In the genomic region with DNA sequence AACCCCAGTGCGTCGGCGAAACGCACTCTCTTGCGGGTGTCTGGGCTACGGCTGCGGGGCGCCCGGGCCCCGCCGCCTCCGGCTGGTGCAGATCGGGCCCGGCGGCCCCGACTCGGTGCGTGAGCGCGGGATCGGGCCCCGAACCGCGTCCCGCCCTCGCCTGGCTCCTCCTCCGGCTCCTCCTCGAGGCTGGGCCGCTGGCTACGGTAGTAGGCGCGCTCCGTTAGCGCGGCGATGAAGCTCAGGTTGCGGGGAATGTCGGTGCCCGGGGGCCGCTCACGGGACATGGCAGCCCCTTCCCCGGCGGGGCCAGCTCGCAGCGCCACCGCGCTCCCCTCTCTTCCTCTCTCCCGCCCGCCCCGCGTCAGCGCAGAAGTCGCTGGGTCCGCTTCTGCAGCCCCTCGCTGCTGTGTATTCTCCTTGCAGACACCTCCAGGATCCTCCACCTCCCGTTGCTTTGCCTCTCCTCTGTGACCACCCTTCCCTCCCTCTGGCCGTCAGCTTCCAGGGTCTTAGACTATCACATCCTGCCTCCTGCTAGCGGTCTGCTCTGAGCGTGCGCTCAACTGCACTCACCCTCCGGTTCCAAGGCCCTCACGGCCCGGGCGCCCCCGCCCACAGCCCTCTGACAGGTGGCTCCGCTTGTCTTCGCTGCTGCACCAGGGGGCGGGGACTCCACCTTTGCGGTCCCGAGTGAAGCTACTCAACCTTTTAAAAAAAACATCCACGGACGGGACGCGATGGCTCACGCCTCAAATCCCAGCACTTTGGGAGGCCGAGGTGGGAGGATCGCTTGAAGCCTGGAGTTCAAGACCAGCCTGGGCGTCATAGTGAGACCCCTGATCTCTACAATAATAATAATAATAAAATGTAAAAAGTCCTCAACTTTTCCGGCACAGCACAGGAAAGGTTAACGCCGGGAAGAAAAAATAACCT, we compare ENCODE assay signal across 1 cellular context.
TF ChIP-seq lines count a peak whose summit lies in the region.

A gene with protein sequence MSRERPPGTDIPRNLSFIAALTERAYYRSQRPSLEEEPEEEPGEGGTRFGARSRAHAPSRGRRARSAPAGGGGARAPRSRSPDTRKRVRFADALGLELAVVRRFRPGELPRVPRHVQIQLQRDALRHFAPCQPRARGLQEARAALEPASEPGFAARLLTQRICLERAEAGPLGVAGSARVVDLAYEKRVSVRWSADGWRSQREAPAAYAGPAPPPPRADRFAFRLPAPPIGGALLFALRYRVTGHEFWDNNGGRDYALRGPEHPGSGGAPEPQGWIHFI (minus strand): TSS at position 570 of the 936 bp plus-strand sequence. CDS start 283 bp downstream, at position 287.

TF ChIP-seq in HepG2, 621 proteins besides CTCF, POLR2A, EP300 and RAD21 (continued from another document and continues in another):
- TF ChIP-seq ZNF549 (CRISPR knock-in tag; IDR thresholded peaks at IDR 0.05) (0 out of 2 replicates have a peak, but pooled peaks have one; percentile 9), ELF4 (CRISPR knock-in tag; IDR thresholded peaks at IDR 0.05; ENCODE audit: borderline replicate concordance) (peak; percentile 88), ZNF354B (CRISPR knock-in tag; IDR thresholded peaks at IDR 0.05) (0 out of 2 replicates have a peak, but pooled peaks have one; percentile 60), ZSCAN21 (CRISPR knock-in tag; IDR thresholded peaks at IDR 0.05; ENCODE audit: borderline replicate concordance) (no peak; the same call in 1 of the 2 replicates), SP140L (CRISPR knock-in tag; IDR thresholded peaks at IDR 0.05; ENCODE audit: borderline replicate concordance) (0 out of 2 replicates have a peak, but pooled peaks have one; percentile 55), ZNF33A (CRISPR knock-in tag; IDR thresholded peaks at IDR 0.05; ENCODE audit: borderline replicate concordance) (no peak), TEAD3 (CRISPR knock-in tag; optimal IDR thresholded peaks at IDR 0.05; ENCODE audit: borderline replicate concordance) (peak; percentile 82), ARNT (IDR thresholded peaks at IDR 0.05) (no peak), ATF7-NPFF (CRISPR knock-in tag; IDR thresholded peaks at IDR 0.05; ENCODE audit: low read depth) (peak; percentile 89; the same call in 1 of the 2 replicates), ATRX (CRISPR knock-in tag; IDR thresholded peaks at IDR 0.05; ENCODE audit: borderline replicate concordance) (no peak; the same call in 1 of the 2 replicates), RXRB (CRISPR knock-in tag; IDR thresholded peaks at IDR 0.05; ENCODE audit: borderline replicate concordance) (peak; percentile 74), ZNF614 (CRISPR knock-in tag; IDR thresholded peaks at IDR 0.05; ENCODE audit: borderline replicate concordance) (peak; percentile 73; the same call in 1 of the 2 replicates), RBFOX2 (IDR thresholded peaks at IDR 0.05; ENCODE audit: low read depth, low read length) (peak; percentile 84), CC2D1A (CRISPR knock-in tag; IDR thresholded peaks at IDR 0.05) (peak; percentile 69; the same call in 1 of the 2 replicates), TP53 (CRISPR knock-in tag; conservative IDR thresholded peaks at IDR 0.05) (peak; percentile 19; the same call in 1 of the 2 replicates), ZNF83 (CRISPR knock-in tag; IDR thresholded peaks at IDR 0.05; ENCODE audit: borderline replicate concordance) (peak; percentile 4), ZNF563 (CRISPR knock-in tag; IDR thresholded peaks at IDR 0.05) (peak; percentile 81), XBP1 (CRISPR knock-in tag; IDR thresholded peaks at IDR 0.05) (no peak), SSRP1 (CRISPR knock-in tag; IDR thresholded peaks at IDR 0.05) (peak; percentile 78), ZNF382 (CRISPR knock-in tag; IDR thresholded peaks at IDR 0.05; ENCODE audit: borderline replicate concordance) (no peak), SOX6 (IDR thresholded peaks at IDR 0.05) (no peak), SOX6 (CRISPR knock-in tag; IDR thresholded peaks at IDR 0.05) (peak; percentile 45; the same call in 1 of the 2 replicates), ERF (CRISPR knock-in tag; IDR thresholded peaks at IDR 0.05) (peak; percentile 86), ZNF326 (CRISPR knock-in tag; IDR thresholded peaks at IDR 0.05; ENCODE audit: borderline replicate concordance) (no peak), SRSF1 (optimal IDR thresholded peaks at IDR 0.05; ENCODE audit: low read depth, low read length) (peak; percentile 89), NFIB (CRISPR knock-in tag; IDR thresholded peaks at IDR 0.05; ENCODE audit: borderline replicate concordance) (0 out of 2 replicates have a peak, but pooled peaks have one; percentile 87), RXRA (CRISPR knock-in tag; IDR thresholded peaks at IDR 0.05) (peak; percentile 69), NFKB2 (CRISPR knock-in tag; IDR thresholded peaks at IDR 0.05; ENCODE audit: borderline replicate concordance) (peak; percentile 90), KLF6 (CRISPR knock-in tag; IDR thresholded peaks at IDR 0.05) (no peak), NAIF1 (CRISPR knock-in tag; IDR thresholded peaks at IDR 0.05; ENCODE audit: borderline replicate concordance) (no peak), EED (CRISPR knock-in tag; IDR thresholded peaks at IDR 0.05) (peak; percentile 81; the same call in 1 of the 2 replicates), ZNF547 (CRISPR knock-in tag; IDR thresholded peaks at IDR 0.05) (peak; percentile 46; the same call in 1 of the 2 replicates), MTF2 (CRISPR knock-in tag; IDR thresholded peaks at IDR 0.05; ENCODE audit: borderline replicate concordance) (no peak), ZFP36L1 (CRISPR knock-in tag; IDR thresholded peaks at IDR 0.05) (peak; percentile 95), ZNF296 (CRISPR knock-in tag; conservative IDR thresholded peaks at IDR 0.05) (no peak), ZNF816 (CRISPR knock-in tag; IDR thresholded peaks at IDR 0.05; ENCODE audit: borderline replicate concordance) (no peak), ZNF766 (CRISPR knock-in tag; IDR thresholded peaks at IDR 0.05; ENCODE audit: borderline replicate concordance) (no peak; the same call in none of the 2 replicates)
- TF ChIP-seq, protein P1, sequence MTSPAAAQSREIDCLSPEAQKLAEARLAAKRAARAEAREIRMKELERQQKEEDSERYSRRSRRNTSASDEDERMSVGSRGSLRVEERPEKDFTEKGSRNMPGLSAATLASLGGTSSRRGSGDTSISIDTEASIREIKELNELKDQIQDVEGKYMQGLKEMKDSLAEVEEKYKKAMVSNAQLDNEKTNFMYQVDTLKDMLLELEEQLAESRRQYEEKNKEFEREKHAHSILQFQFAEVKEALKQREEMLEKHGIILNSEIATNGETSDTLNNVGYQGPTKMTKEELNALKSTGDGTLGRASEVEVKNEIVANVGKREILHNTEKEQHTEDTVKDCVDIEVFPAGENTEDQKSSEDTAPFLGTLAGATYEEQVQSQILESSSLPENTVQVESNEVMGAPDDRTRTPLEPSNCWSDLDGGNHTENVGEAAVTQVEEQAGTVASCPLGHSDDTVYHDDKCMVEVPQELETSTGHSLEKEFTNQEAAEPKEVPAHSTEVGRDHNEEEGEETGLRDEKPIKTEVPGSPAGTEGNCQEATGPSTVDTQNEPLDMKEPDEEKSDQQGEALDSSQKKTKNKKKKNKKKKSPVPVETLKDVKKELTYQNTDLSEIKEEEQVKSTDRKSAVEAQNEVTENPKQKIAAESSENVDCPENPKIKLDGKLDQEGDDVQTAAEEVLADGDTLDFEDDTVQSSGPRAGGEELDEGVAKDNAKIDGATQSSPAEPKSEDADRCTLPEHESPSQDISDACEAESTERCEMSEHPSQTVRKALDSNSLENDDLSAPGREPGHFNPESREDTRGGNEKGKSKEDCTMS (CRISPR knock-in tag; conservative IDR thresholded peaks at IDR 0.05) = peak; percentile 66; the same call in 1 of the 2 replicates
- TF ChIP-seq, protein P2, sequence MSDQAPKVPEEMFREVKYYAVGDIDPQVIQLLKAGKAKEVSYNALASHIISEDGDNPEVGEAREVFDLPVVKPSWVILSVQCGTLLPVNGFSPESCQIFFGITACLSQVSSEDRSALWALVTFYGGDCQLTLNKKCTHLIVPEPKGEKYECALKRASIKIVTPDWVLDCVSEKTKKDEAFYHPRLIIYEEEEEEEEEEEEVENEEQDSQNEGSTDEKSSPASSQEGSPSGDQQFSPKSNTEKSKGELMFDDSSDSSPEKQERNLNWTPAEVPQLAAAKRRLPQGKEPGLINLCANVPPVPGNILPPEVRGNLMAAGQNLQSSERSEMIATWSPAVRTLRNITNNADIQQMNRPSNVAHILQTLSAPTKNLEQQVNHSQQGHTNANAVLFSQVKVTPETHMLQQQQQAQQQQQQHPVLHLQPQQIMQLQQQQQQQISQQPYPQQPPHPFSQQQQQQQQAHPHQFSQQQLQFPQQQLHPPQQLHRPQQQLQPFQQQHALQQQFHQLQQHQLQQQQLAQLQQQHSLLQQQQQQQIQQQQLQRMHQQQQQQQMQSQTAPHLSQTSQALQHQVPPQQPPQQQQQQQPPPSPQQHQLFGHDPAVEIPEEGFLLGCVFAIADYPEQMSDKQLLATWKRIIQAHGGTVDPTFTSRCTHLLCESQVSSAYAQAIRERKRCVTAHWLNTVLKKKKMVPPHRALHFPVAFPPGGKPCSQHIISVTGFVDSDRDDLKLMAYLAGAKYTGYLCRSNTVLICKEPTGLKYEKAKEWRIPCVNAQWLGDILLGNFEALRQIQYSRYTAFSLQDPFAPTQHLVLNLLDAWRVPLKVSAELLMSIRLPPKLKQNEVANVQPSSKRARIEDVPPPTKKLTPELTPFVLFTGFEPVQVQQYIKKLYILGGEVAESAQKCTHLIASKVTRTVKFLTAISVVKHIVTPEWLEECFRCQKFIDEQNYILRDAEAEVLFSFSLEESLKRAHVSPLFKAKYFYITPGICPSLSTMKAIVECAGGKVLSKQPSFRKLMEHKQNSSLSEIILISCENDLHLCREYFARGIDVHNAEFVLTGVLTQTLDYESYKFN (CRISPR knock-in tag; conservative IDR thresholded peaks at IDR 0.05) = no peak; the same call in 1 of the 2 replicates
- TF ChIP-seq, protein P3, sequence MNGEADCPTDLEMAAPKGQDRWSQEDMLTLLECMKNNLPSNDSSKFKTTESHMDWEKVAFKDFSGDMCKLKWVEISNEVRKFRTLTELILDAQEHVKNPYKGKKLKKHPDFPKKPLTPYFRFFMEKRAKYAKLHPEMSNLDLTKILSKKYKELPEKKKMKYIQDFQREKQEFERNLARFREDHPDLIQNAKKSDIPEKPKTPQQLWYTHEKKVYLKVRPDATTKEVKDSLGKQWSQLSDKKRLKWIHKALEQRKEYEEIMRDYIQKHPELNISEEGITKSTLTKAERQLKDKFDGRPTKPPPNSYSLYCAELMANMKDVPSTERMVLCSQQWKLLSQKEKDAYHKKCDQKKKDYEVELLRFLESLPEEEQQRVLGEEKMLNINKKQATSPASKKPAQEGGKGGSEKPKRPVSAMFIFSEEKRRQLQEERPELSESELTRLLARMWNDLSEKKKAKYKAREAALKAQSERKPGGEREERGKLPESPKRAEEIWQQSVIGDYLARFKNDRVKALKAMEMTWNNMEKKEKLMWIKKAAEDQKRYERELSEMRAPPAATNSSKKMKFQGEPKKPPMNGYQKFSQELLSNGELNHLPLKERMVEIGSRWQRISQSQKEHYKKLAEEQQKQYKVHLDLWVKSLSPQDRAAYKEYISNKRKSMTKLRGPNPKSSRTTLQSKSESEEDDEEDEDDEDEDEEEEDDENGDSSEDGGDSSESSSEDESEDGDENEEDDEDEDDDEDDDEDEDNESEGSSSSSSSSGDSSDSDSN (CRISPR knock-in tag; IDR thresholded peaks at IDR 0.05) = peak; percentile 87
- TF ChIP-seq, protein P4, sequence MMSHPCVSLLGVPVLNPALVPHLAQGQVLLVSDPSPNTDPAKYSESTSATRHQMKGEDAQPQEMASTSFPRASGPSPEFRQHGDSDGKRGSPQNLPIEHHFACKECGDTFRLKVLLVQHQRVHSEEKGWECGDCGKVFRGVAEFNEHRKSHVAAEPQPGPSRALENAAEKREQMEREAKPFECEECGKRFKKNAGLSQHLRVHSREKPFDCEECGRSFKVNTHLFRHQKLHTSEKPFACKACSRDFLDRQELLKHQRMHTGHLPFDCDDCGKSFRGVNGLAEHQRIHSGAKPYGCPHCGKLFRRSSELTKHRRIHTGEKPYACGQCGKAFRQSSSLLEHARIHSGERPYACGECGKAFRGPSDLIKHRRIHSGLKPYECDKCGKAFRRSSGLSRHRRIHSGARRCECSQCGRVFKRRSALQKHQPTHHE (CRISPR knock-in tag; IDR thresholded peaks at IDR 0.05; ENCODE audit: borderline replicate concordance) = peak; percentile 81
- TF ChIP-seq, protein P5, sequence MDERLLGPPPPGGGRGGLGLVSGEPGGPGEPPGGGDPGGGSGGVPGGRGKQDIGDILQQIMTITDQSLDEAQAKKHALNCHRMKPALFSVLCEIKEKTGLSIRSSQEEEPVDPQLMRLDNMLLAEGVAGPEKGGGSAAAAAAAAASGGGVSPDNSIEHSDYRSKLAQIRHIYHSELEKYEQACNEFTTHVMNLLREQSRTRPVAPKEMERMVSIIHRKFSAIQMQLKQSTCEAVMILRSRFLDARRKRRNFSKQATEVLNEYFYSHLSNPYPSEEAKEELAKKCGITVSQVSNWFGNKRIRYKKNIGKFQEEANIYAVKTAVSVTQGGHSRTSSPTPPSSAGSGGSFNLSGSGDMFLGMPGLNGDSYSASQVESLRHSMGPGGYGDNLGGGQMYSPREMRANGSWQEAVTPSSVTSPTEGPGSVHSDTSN (CRISPR knock-in tag; IDR thresholded peaks at IDR 0.05) = peak; percentile 27; the same call in 1 of the 2 replicates
- TF ChIP-seq, protein P6, sequence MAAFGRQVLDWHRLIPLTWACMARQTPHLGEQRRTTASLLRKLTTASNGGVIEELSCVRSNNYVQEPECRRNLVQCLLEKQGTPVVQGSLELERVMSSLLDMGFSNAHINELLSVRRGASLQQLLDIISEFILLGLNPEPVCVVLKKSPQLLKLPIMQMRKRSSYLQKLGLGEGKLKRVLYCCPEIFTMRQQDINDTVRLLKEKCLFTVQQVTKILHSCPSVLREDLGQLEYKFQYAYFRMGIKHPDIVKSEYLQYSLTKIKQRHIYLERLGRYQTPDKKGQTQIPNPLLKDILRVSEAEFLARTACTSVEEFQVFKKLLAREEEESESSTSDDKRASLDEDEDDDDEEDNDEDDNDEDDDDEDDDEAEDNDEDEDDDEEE (CRISPR knock-in tag; IDR thresholded peaks at IDR 0.05) = no peak; the same call in 1 of the 2 replicates
- TF ChIP-seq, protein P7, sequence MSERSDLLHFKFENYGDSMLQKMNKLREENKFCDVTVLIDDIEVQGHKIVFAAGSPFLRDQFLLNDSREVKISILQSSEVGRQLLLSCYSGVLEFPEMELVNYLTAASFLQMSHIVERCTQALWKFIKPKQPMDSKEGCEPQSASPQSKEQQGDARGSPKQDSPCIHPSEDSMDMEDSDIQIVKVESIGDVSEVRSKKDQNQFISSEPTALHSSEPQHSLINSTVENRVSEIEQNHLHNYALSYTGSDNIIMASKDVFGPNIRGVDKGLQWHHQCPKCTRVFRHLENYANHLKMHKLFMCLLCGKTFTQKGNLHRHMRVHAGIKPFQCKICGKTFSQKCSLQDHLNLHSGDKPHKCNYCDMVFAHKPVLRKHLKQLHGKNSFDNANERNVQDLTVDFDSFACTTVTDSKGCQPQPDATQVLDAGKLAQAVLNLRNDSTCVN (CRISPR knock-in tag; IDR thresholded peaks at IDR 0.05; ENCODE audit: borderline replicate concordance) = 0 out of 2 replicates have a peak, but pooled peaks have one; percentile 52
- TF ChIP-seq, protein P8, sequence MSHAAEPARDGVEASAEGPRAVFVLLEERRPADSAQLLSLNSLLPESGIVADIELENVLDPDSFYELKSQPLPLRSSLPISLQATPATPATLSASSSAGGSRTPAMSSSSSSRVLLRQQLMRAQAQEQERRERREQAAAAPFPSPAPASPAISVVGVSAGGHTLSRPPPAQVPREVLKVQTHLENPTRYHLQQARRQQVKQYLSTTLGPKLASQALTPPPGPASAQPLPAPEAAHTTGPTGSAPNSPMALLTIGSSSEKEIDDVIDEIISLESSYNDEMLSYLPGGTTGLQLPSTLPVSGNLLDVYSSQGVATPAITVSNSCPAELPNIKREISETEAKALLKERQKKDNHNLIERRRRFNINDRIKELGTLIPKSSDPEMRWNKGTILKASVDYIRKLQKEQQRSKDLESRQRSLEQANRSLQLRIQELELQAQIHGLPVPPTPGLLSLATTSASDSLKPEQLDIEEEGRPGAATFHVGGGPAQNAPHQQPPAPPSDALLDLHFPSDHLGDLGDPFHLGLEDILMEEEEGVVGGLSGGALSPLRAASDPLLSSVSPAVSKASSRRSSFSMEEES (CRISPR knock-in tag; IDR thresholded peaks at IDR 0.05) = no peak
